ENCODE assay signal across 8 cellular contexts in the genomic region with DNA sequence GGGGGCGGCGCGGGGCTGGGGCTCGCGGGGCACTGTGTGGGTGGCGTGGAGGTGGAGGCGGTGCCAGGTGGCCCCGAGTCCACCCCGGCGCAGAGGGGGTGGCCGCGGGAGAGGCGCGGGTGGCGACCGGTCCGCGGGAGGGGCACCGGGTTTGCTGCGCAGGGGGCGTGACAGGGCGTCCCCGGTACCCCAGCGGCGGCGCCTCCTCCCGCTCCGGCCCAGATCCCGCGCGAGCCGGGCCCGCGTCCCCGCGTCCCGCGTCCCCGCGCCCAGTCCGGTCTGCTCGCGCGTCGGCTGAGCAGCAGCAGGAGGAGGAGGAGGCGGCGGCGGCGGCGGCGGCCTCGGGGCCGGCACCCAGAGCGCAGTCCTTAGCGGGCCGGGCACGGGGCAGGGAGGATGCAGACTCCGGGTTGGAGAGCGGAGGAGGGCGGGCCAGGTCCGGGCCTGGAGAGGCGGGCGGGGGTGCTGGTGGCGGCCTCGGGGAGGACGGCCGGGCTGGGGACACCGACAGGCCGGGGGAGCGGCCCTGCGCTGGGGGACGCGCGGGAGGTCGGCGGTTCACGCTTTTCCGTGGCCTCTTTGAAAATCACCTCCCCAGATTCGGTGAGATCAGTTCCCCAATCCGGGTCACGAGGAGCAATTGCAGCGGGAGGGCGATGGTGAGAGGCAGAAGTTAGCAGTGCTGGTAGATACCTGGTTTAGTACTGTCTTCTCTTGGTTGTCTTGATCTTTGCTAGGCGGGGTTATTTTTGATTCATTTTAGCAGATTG. TPM values are rescaled to one million over a fixed set of nuclear protein-coding genes. Genes with fewer than 3 reads are reported as not detected.
DNase-seq lines count a peak whose midpoint lies in the region; ATAC-seq, FAIRE-seq and TF ChIP-seq lines count a peak whose summit lies in the region.

No MANE protein-coding gene starts in this region.

- peak overlapping the region; percentile 97 for H3K4me3 ChIP-seq in A549
- peak overlapping the region; percentile 90 for H3K4me3 ChIP-seq in WERI-Rb-1 (ENCODE audit: low read depth, low read length)
- H3K4me3 ChIP-seq in coronary artery: peak overlapping the region; percentile 95
- peak overlapping the region; percentile 87 to 88 for H3K4me3 ChIP-seq in left lung

- FAIRE-seq in A549 (lab: Jason Lieb, UNC): no peak

- intact Hi-C loops in left lung (cut with DNase I): loop anchor here in 1 of 2 donors (10.0 kb wide), 1 partner anchor 120 kb away; no protein-coding TSS in a partner anchor

- H3K36me3 ChIP-seq in WERI-Rb-1: peaks cover 3% of the 10 kb centered on the region; the same call in 1 of the 2 replicates
- H3K36me3 ChIP-seq in left lung: no peaks in the 10 kb centered on the region

- peak; percentile 52 to 79 for ATAC-seq in A549
- peak; percentile 64 for ATAC-seq in GM18502 (IDR thresholded peaks at IDR 0.05; ENCODE audit: poor library complexity, unreplicated experiment)
- peak; percentile 58 for ATAC-seq in HG02852 (IDR thresholded peaks at IDR 0.05; ENCODE audit: unreplicated experiment)
- peak; percentile 52 for ATAC-seq in left lung

- H3K27ac ChIP-seq in A549 (peak overlapping the region; percentile 99 to 100), WERI-Rb-1 (peak overlapping the region; percentile 12; the same call in 1 of the 2 replicates), coronary artery (peak overlapping the region; percentile 89 to 93), left lung (peak overlapping the region; percentile 86 to 93)

- TF ChIP-seq EP300 in A549 (IDR thresholded peaks at IDR 0.05): no peak

- CTCF ChIA-PET in A549 (lab: Yijun Ruan, JAX): interaction anchor here (0.6 to 6.8 kb wide), 7 partner anchors 10 to 168 kb away, joined by 3 to 53 read pairs (median 5); no protein-coding TSS in a partner anchor

- peak overlapping the region; percentile 87 for H3K4me2 ChIP-seq in A549

- peaks cover 51% of the 10 kb centered on the region for H3K4me1 ChIP-seq in A549
- peaks cover 22 to 53% of the 10 kb centered on the region in 2 donors for H3K4me1 ChIP-seq in left lung

- TF ChIP-seq POLR2A in A549 (IDR thresholded peaks at IDR 0.05; ENCODE audit: low read length): no peak; the same call in 1 of the 2 replicates

- under 1% methylated on average over 24 of the region's 84 CpGs for WGBS in A549 (ENCODE audit: missing lambda C conversion rate)

- POLR2A ChIA-PET in A549 (lab: Yijun Ruan, JAX): interaction anchor here (0.5 to 1.4 kb wide), 6 partner anchors 41 to 662 kb away, joined by 3 to 6 read pairs (median 5); no protein-coding TSS in a partner anchor

- H3K27me3 ChIP-seq in WERI-Rb-1 (ENCODE audit: insufficient read depth, low read depth, severe bottlenecking): peaks cover 17% of the 10 kb centered on the region
- H3K27me3 ChIP-seq in left lung: peaks cover 0 to 14% of the 10 kb centered on the region in 2 donors

- no peaks in the 10 kb centered on the region for H3K9me3 ChIP-seq in A549
- no peaks in the 10 kb centered on the region for H3K9me3 ChIP-seq in WERI-Rb-1 (ENCODE audit: severe bottlenecking)
- H3K9me3 ChIP-seq in left lung: no peaks in the 10 kb centered on the region

- peak in 1 of 2 experiments; percentile 21; a peak in 1 of 5 replicates for TF ChIP-seq RAD21 in A549 (conservative IDR thresholded peaks at IDR 0.05 in 1 of 2, IDR thresholded peaks at IDR 0.05 in 1 of 2)

- TF ChIP-seq CTCF in A549 (IDR thresholded peaks at IDR 0.05) (no peak), WERI-Rb-1 (IDR thresholded peaks at IDR 0.05; ENCODE audit: low read depth, low read length) (0 out of 2 replicates have a peak, but pooled peaks have one; percentile 11), coronary artery (IDR thresholded peaks at IDR 0.05) (no peak), left lung (IDR thresholded peaks at IDR 0.05) (no peak)

- DNase-seq in A549 (ENCODE audit: low read depth in 1 of 2, low spot score in 1 of 2): peak; percentile 81
- peak; percentile 50 for DNase-seq in NCI-H146 (lab: John Stamatoyannopoulos, UW)
- peak; percentile 67 for DNase-seq in WERI-Rb-1
- peak; percentile 80 for DNase-seq in coronary artery (ENCODE audit: low spot score)
- DNase-seq in left lung: peak; percentile 69 to 91
- peak; percentile 12 for DNase-seq in stimulated activated CD4-positive, alpha-beta T cell treated with anti-CD3 and anti-CD28 coated beads, Interleukin-4, amount 100 ng/mL, for 24 hours

TF ChIP-seq in A549, 52 proteins besides CTCF, POLR2A, EP300 and RAD21:
- peak; percentile 20; the same call in 2 of the 3 replicates for TF ChIP-seq SMC3 (IDR thresholded peaks at IDR 0.05)
- TF ChIP-seq, protein P1, sequence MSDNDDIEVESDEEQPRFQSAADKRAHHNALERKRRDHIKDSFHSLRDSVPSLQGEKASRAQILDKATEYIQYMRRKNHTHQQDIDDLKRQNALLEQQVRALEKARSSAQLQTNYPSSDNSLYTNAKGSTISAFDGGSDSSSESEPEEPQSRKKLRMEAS (IDR thresholded peaks at IDR 0.05): peak; percentile 33
- no peak for TF ChIP-seq HOXA7 (CRISPR knock-in tag; IDR thresholded peaks at IDR 0.05)
- TF ChIP-seq CHD2 (IDR thresholded peaks at IDR 0.05; ENCODE audit: low read length, partially characterized antibody): peak; percentile 67
- TF ChIP-seq HOXB5 (CRISPR knock-in tag; IDR thresholded peaks at IDR 0.05): no peak
- TF ChIP-seq, protein P2, sequence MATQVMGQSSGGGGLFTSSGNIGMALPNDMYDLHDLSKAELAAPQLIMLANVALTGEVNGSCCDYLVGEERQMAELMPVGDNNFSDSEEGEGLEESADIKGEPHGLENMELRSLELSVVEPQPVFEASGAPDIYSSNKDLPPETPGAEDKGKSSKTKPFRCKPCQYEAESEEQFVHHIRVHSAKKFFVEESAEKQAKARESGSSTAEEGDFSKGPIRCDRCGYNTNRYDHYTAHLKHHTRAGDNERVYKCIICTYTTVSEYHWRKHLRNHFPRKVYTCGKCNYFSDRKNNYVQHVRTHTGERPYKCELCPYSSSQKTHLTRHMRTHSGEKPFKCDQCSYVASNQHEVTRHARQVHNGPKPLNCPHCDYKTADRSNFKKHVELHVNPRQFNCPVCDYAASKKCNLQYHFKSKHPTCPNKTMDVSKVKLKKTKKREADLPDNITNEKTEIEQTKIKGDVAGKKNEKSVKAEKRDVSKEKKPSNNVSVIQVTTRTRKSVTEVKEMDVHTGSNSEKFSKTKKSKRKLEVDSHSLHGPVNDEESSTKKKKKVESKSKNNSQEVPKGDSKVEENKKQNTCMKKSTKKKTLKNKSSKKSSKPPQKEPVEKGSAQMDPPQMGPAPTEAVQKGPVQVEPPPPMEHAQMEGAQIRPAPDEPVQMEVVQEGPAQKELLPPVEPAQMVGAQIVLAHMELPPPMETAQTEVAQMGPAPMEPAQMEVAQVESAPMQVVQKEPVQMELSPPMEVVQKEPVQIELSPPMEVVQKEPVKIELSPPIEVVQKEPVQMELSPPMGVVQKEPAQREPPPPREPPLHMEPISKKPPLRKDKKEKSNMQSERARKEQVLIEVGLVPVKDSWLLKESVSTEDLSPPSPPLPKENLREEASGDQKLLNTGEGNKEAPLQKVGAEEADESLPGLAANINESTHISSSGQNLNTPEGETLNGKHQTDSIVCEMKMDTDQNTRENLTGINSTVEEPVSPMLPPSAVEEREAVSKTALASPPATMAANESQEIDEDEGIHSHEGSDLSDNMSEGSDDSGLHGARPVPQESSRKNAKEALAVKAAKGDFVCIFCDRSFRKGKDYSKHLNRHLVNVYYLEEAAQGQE (IDR thresholded peaks at IDR 0.05): peak; percentile 71
- no peak for TF ChIP-seq FOSL2 (IDR thresholded peaks at IDR 0.05)
- no peak for TF ChIP-seq FOSL2 (CRISPR knock-in tag; IDR thresholded peaks at IDR 0.05)

RNA-seq across cellular contexts. Expression of a gene that starts 1.6 kb away (rescaled TPM):
- 79.0 and 91.2 TPM in 2 replicates for polyA plus RNA-seq in A549 (2011; rRNA removed)
- polyA plus RNA-seq in A549 (2012; cell fraction: cytosol; rRNA removed): 63.7 and 64.8 TPM in 2 replicates
- polyA plus RNA-seq in A549 (2012; cell fraction: nucleus; rRNA removed): 217 and 257 TPM in 2 replicates
- 47.5 to 57.9 TPM (median 48.1 TPM) in 3 replicates for polyA plus RNA-seq in A549 (2017; fragmentation: RNase III; extraction: RNeasy Plus Mini Kit Qiagen cat#74134 plus additional on column Dnase treatment)
- 263 and 307 TPM in 2 replicates for polyA minus RNA-seq in A549 (2011; rRNA and poly(A)+ RNA removed)
- 100 to 1,000 TPM; 122 to 151 TPM for total RNA-seq in left lung

Comparison
In these comparisons a context has a peak if more than half of its experiments do, and no peak if none do; other contexts are left out.
1. Peak in every context shown above with its lines: DNase-seq, ATAC-seq, H3K4me3 ChIP-seq and H3K27ac ChIP-seq.
2. DNase-seq: peak in every context shown above with its lines; median percentile 81 in A549; 80 in coronary artery; 80 in left lung; 67 in WERI-Rb-1; 50 in NCI-H146; 12 in stimulated activated CD4-positive, alpha-beta T cell treated with anti-CD3 and anti-CD28 coated beads, Interleukin-4, amount 100 ng/mL, for 24 hours.
3. H3K27ac ChIP-seq: peak in every context shown above with its lines; median percentile 100 in A549; 91 in coronary artery; 90 in left lung; 12 in WERI-Rb-1.